ENCODE assay signal across 8 cellular contexts in genomic region chr7:38345546-38346172, GRCh38.
DNase-seq lines count a peak whose midpoint lies in the region; ATAC-seq and TF ChIP-seq lines count a peak whose summit lies in the region.
"Not testable (repeated sequence)": the region's sequence is repeated elsewhere in the genome, so short reads cannot be mapped to it uniquely, and the experiment has no call there.

No MANE protein-coding gene starts in this region.

- not testable (repeated sequence) for H3K9me3 ChIP-seq in SJCRH30 (replicated peaks)

- H3K4me3 ChIP-seq in BJ (ENCODE audit: low read depth, low read length); SJCRH30; fibroblast of the aortic adventitia (ENCODE audit: low read depth, low read length): not testable (repeated sequence)

- ATAC-seq in GM18907 (IDR thresholded peaks at IDR 0.05; ENCODE audit: unreplicated experiment): peak; percentile 66
- ATAC-seq in HG02798 (IDR thresholded peaks at IDR 0.05; ENCODE audit: poor library complexity, unreplicated experiment): peak; percentile 64

- DNase-seq in BJ (ENCODE audit: low read depth): not testable (repeated sequence)
- peak; percentile 67 for DNase-seq in M059J (ENCODE audit: low read depth)
- DNase-seq in SJCRH30: peak; percentile 74 to 79
- peak; percentile 74 for DNase-seq in activated naive CD4-positive, alpha-beta T cell treated with anti-CD3 and anti-CD28 coated beads, Interleukin-2, amount 10 ng/mL, durations not matched to agents 7 days and 5 days
- peak; percentile 46 for DNase-seq in fibroblast of the aortic adventitia (ENCODE audit: low read depth)
- peak; percentile 54 for DNase-seq in neural crest cell (ENCODE audit: low read depth, low spot score)

- peaks cover 54% of the 10 kb centered on the region for H3K4me1 Mint-ChIP-seq in activated naive CD4-positive, alpha-beta T cell treated with anti-CD3 and anti-CD28 coated beads, Interleukin-2, amount 10 ng/mL, durations not matched to agents 7 days and 5 days
- H3K4me1 Mint-ChIP-seq in neural crest cell: not testable (repeated sequence)

- peaks cover 26% of the 10 kb centered on the region for H3K4me1 ChIP-seq in SJCRH30

- not testable (repeated sequence) for H3K27me3 ChIP-seq in BJ (ENCODE audit: control insufficient read depth, insufficient read depth, low read length); SJCRH30

- H3K27ac ChIP-seq in SJCRH30: not testable (repeated sequence)

- POLR2A ChIA-PET in BJ (lab: Charles Lee): not testable (repeated sequence)

- not testable (repeated sequence) for H3K36me3 ChIP-seq in BJ (ENCODE audit: control insufficient read depth, insufficient read depth, low read length); SJCRH30

- H3K4me3 Mint-ChIP-seq in activated naive CD4-positive, alpha-beta T cell treated with anti-CD3 and anti-CD28 coated beads, Interleukin-2, amount 10 ng/mL, durations not matched to agents 7 days and 5 days; neural crest cell: not testable (repeated sequence)

- H3K9me3 Mint-ChIP-seq in activated naive CD4-positive, alpha-beta T cell treated with anti-CD3 and anti-CD28 coated beads, Interleukin-2, amount 10 ng/mL, durations not matched to agents 7 days and 5 days; neural crest cell: not testable (repeated sequence)

- TF ChIP-seq CTCF in BJ (IDR thresholded peaks at IDR 0.05; ENCODE audit: insufficient read depth, low read depth, low read length): peak; percentile 86
- peak; percentile 80 for TF ChIP-seq CTCF in fibroblast of the aortic adventitia (IDR thresholded peaks at IDR 0.05; ENCODE audit: insufficient read depth, low read length)
- TF ChIP-seq CTCF in neural crest cell (conservative IDR thresholded peaks at IDR 0.05): peak; percentile 67

- not testable (repeated sequence) for H3K27me3 Mint-ChIP-seq in activated naive CD4-positive, alpha-beta T cell treated with anti-CD3 and anti-CD28 coated beads, Interleukin-2, amount 10 ng/mL, durations not matched to agents 7 days and 5 days; neural crest cell (ENCODE audit: low read depth)

- H3K36me3 Mint-ChIP-seq in activated naive CD4-positive, alpha-beta T cell treated with anti-CD3 and anti-CD28 coated beads, Interleukin-2, amount 10 ng/mL, durations not matched to agents 7 days and 5 days; neural crest cell (ENCODE audit: low read depth): not testable (repeated sequence)

- H3K27ac Mint-ChIP-seq in activated naive CD4-positive, alpha-beta T cell treated with anti-CD3 and anti-CD28 coated beads, Interleukin-2, amount 10 ng/mL, durations not matched to agents 7 days and 5 days: peak overlapping the region; percentile 1
- not testable (repeated sequence) for H3K27ac Mint-ChIP-seq in neural crest cell (ENCODE audit: unreplicated experiment)

- CTCF ChIA-PET in BJ (lab: Yijun Ruan, JAX): interaction anchor here (0.6 to 2.8 kb wide), 18 partner anchors 8 to 441 kb away, joined by 3 to 27 read pairs (median 4); no protein-coding TSS in a partner anchor
- CTCF ChIA-PET in activated naive CD4-positive, alpha-beta T cell treated with anti-CD3 and anti-CD28 coated beads, Interleukin-2, amount 10 ng/mL, durations not matched to agents 7 days and 5 days (lab: Charles Lee): interaction anchor here (1.0 to 3.4 kb wide), 14 partner anchors 8 to 240 kb away, joined by 3 to 49 read pairs (median 8); no protein-coding TSS in a partner anchor
